In genomic region chr9:85960688-85961093, GRCh38 we compare ENCODE assay signal across 11 cellular contexts. TPM values are rescaled to one million over a fixed set of nuclear protein-coding genes. Genes with fewer than 3 reads are reported as not detected.
A peak's percentile ranks its signal among the peaks of the same experiment; 100 is the strongest.
DNase-seq lines count a peak whose midpoint lies in the region; ATAC-seq and TF ChIP-seq lines count a peak whose summit lies in the region.
"Had no signal": no experiment of that assay in that cellular context is flagged by ENCODE, and none has a peak within 500 bp of the region (broad histone marks: within the 10 kb centered on the region; RNA-seq: fewer than 3 reads in every experiment).

No MANE protein-coding gene starts in this region.

- intact Hi-C loops in posterior vena cava (cut with DNase I), result loop anchor here in 1 of 2 donors (2.0 kb wide), 1 partner anchor 68 kb away; no protein-coding TSS in a partner anchor

- no peak for TF ChIP-seq CTCF in cardiac fibroblast (IDR thresholded peaks at IDR 0.05; ENCODE audit: low read depth, low read length)

- no peak overlapping the region for H3K4me3 ChIP-seq in cardiac fibroblast (replicated peaks in 1 of 2; ENCODE audit: low read depth in 2 of 2, low read length in 2 of 2)

- DNase-seq in NCI-H1092 treated with DMSO at 0.1 percent for 48 hours (lab: John Stamatoyannopoulos, UW), result peak; percentile 18
- no peak for DNase-seq in NCI-H1092 (lab: John Stamatoyannopoulos, UW)
- DNase-seq in NCI-H2029 (lab: John Stamatoyannopoulos, UW), result peak; percentile 57
- DNase-seq in cardiac fibroblast (ENCODE audit: low read depth in 2 of 2), result peak; percentile 37 to 43
- peak; percentile 24 for DNase-seq in myocyte (ENCODE audit: low read depth)
- no peak for DNase-seq in medulla oblongata (ENCODE audit: extremely low spot score)
- no peak for DNase-seq in left lobe of liver (ENCODE audit: low spot score)
- DNase-seq in posterior vena cava (ENCODE audit: low spot score), result no peak
- DNase-seq: activated CD4-positive, CD25-positive, alpha-beta regulatory T cell treated with anti-CD3 and anti-CD28 coated beads, Interleukin-2, amount 50 U/mL, for 72 hours; NCI-H2081 treated with DMSO at 0.1 percent for 48 hours; stimulated activated CD4-positive, alpha-beta T cell treated with anti-CD3 and anti-CD28 coated beads, Interleukin-2, amount 100 ng/mL, for 48 hours had no signal

- ATAC-seq in left lobe of liver, result no peak

RNA-seq across cellular contexts. Expression of gene NAA35, which starts 19.7 kb away (rescaled TPM):
- 18.8 and 20.9 TPM in 2 replicates for total RNA-seq in myocyte
- polyA plus RNA-seq in myocyte (2012), result 12.7 TPM
- 7.9 TPM for total RNA-seq in left lobe of liver
- total RNA-seq in posterior vena cava, result 10 to 100 TPM; 15.7 to 25.7 TPM

Comparison
In these comparisons a context has a peak if more than half of its experiments do, and no peak if none do; other contexts are left out.
1. DNase-seq: peak in NCI-H1092 treated with DMSO at 0.1 percent for 48 hours (single experiment), NCI-H2029 (single experiment), cardiac fibroblast (2 of 2) and myocyte (single experiment); none in NCI-H1092 (single experiment), medulla oblongata (single experiment), left lobe of liver (single experiment) and posterior vena cava (single experiment).